Comparison of ENCODE assay signal across 26 cellular contexts in the genomic region with DNA sequence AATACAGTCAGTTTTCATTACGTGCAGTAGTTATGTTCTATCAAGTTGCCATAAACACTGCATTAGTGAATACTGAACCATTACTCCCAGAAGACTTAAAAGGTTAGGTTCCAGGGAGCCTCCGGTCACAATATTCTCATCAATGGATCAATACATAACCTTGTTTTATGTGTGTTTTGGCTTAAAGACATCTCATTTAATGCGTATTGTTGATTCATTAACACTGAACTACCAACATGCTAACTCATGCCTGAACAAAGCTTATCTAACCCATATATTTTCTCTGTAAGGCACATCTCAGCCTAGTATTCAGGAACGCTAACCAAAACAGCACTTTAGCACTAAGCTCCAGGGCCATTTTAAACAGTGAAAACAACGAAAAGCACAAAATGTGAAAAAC.
"Had no signal": no experiment of that assay in that cellular context is flagged by ENCODE, and none has a peak within 500 bp of the region (broad histone marks: within the 10 kb centered on the region; RNA-seq: fewer than 3 reads in every experiment).

No MANE protein-coding gene starts in this region.

- H3K27me3 ChIP-seq: ascending aorta, dorsolateral prefrontal cortex, gastrocnemius medialis, heart left ventricle had no signal

- H3K27ac ChIP-seq: ascending aorta, coronary artery, dorsolateral prefrontal cortex, gastrocnemius medialis, heart left ventricle, VCaP had no signal

- ATAC-seq: activated naive CD4-positive, alpha-beta T cell treated with anti-CD3 and anti-CD28 coated beads, Interleukin-2, amount 50 U/mL, for 72 hours; activated T-cell treated with anti-CD3 and anti-CD28 coated beads, Interleukin-2, amount 50 U/mL, for 72 hours; gastrocnemius medialis; heart left ventricle had no signal

- H3K36me3 ChIP-seq: ascending aorta, gastrocnemius medialis, heart left ventricle had no signal

- FAIRE-seq: bronchial epithelial cell had no signal

- DNase-seq: activated CD4-positive, alpha-beta memory T cell treated with anti-CD3 and anti-CD28 coated beads, Interleukin-2, amount 10 ng/mL, durations not matched to agents 7 days and 5 days; activated CD4-positive, alpha-beta T cell treated with anti-CD3 and anti-CD28 coated beads for 1 hour; activated CD4-positive, alpha-beta T cell treated with anti-CD3 and anti-CD28 coated beads for 4 hours; activated CD4-positive, alpha-beta T cell treated with anti-CD3 and anti-CD28 coated beads, Interleukin-2, amount 10 ng/mL, durations not matched to agents 7 days and 5 days; activated CD4-positive, alpha-beta T cell treated with anti-CD3 and anti-CD28 coated beads, Interleukin-2, amount 50 U/mL, for 4 hours; activated CD8-positive, alpha-beta memory T cell treated with anti-CD3 and anti-CD28 coated beads, Interleukin-2, amount 50 U/mL, for 48 hours; activated gamma-delta T cell; activated naive CD4-positive, alpha-beta T cell; activated naive CD4-positive, alpha-beta T cell treated with anti-CD3 and anti-CD28 coated beads, Interleukin-2, amount 10 ng/mL, durations not matched to agents 7 days and 5 days; activated naive CD8-positive, alpha-beta T cell treated with anti-CD3 and anti-CD28 coated beads, Interleukin-2, amount 10 ng/mL, durations not matched to agents 7 days and 5 days; activated T-cell treated with anti-CD3 and anti-CD28 coated beads for 4 hours; activated T-cell treated with anti-CD3 and anti-CD28 coated beads, Interleukin-2, amount 50 U/mL, for 24 hours; activated T-cell treated with anti-CD3 and anti-CD28 coated beads, Interleukin-2, amount 50 U/mL, for 72 hours; dorsolateral prefrontal cortex; effector memory CD4-positive, alpha-beta T cell; endodermal cell; foreskin fibroblast; gastrocnemius medialis; glutamatergic neuron; heart left ventricle; T-helper 2 cell had no signal

- H3K4me3 ChIP-seq: ascending aorta, coronary artery, dorsolateral prefrontal cortex, gastrocnemius medialis, heart left ventricle had no signal

- H3K9me3 ChIP-seq: ascending aorta, gastrocnemius medialis, heart left ventricle had no signal

- H3K4me1 ChIP-seq: ascending aorta, gastrocnemius medialis, heart left ventricle had no signal
